ENCODE assay signal across 1 cellular context in genomic region chr2:204542967-204543608, GRCh38.
TF ChIP-seq lines count a peak whose summit lies in the region.

No MANE protein-coding gene starts in this region.

TF ChIP-seq in liver, 16 proteins besides CTCF, POLR2A, EP300 and RAD21 (continued from another document):
- peak; percentile 45 for TF ChIP-seq ZBTB33 (IDR thresholded peaks at IDR 0.05)
- TF ChIP-seq REST (IDR thresholded peaks at IDR 0.05): peak; percentile 21
- no peak for TF ChIP-seq HNF4G (IDR thresholded peaks at IDR 0.05)
- peak; percentile 82 for TF ChIP-seq MAX (IDR thresholded peaks at IDR 0.05)
- TF ChIP-seq ATF3 (IDR thresholded peaks at IDR 0.05): no peak
- TF ChIP-seq FOXA2 (IDR thresholded peaks at IDR 0.05): peak; percentile 58
- TF ChIP-seq HNF4A (conservative IDR thresholded peaks at IDR 0.05): peak; percentile 41 to 77
- peak in 1 of 2 donors; percentile 70 for TF ChIP-seq RXRA (IDR thresholded peaks at IDR 0.05)
- TF ChIP-seq GABPA (IDR thresholded peaks at IDR 0.05 in 1 of 2, conservative IDR thresholded peaks at IDR 0.05 in 1 of 2): peak in 1 of 2 donors; percentile 13
